In genomic region chr12:112913888-112914287, GRCh38 we compare ENCODE assay signal across 1 cellular context. TPM values are rescaled to one million over a fixed set of nuclear protein-coding genes. Genes with fewer than 3 reads are reported as not detected.
"Had no signal": no experiment of that assay in that cellular context is flagged by ENCODE, and none has a peak within 500 bp of the region (broad histone marks: within the 10 kb centered on the region; RNA-seq: fewer than 3 reads in every experiment).

No MANE protein-coding gene starts in this region.

RNA-seq across cellular contexts. Expression of gene OAS1, which starts 7.1 kb away (rescaled TPM):
- total RNA-seq: G401 had no signal
